Comparison of ENCODE assay signal across 18 cellular contexts in the genomic region with DNA sequence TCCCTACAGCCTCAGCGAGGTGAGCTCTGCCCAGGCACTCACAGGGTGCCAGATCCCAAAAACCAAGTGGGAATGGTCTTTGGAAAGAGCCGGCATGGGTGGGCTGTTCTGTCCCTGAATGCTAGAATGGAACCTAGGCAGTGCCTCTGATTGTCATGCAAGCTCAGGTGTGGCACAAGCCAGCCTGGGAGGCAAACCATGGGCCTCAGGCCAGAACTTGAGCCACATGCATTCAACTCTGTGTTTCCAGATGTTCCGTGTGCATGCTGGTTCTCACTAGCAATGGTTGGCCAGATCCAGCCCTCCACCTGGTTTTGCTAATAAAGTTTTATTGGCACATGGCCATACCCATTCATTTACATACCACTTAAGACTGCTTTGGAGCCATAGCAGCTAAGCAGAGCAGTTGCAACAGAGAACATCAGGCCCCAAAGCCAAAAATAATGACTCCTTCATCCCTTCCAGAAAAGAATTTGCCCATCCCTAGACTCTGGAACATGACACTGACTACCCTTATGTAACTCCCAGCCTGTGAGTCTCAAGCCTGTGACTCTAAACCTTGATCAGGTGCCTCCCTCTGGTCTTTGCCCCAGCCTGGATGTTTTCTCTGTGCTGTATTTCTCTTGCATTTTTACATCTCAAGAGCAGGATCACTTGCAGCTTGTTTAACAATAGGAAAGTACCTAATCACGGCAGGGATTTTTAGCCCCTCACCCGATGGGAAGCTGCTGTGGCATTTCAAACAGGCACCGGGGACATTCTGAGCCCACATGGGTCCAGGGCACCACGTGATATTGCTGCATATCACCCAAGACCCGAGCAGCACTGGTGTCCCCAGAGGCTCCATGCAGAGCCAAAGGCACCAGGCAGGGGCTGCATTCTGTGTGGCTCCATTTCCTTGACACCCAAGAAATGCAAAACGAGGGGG. TPM values are rescaled to one million over a fixed set of nuclear protein-coding genes. Genes with fewer than 3 reads are reported as not detected.
DNase-seq lines count a peak whose midpoint lies in the region; ATAC-seq and TF ChIP-seq lines count a peak whose summit lies in the region.
"Had no signal": no experiment of that assay in that cellular context is flagged by ENCODE, and none has a peak within 500 bp of the region (broad histone marks: within the 10 kb centered on the region; RNA-seq: fewer than 3 reads in every experiment).

No MANE protein-coding gene starts in this region.

- no peak overlapping the region for H3K23ac ChIP-seq in IMR-90 (ENCODE audit: low read depth, low read length)

- no peak for TF ChIP-seq CTCF in GM12865 (IDR thresholded peaks at IDR 0.05; ENCODE audit: insufficient read depth, low read depth, low read length, missing control alignments)
- TF ChIP-seq CTCF in IMR-90 (conservative IDR thresholded peaks at IDR 0.05; ENCODE audit: low read depth, low read length) = no peak
- TF ChIP-seq CTCF in choroid plexus epithelial cell (conservative IDR thresholded peaks at IDR 0.05; ENCODE audit: low read depth, low read length) = no peak
- no peak for TF ChIP-seq CTCF in right lobe of liver (IDR thresholded peaks at IDR 0.05)

- intact Hi-C loops in IMR-90 (cut with micrococcal nuclease) (no loop called here), right lobe of liver (cut with DNase I) (no loop called here)

- H2BK5ac ChIP-seq in IMR-90 (ENCODE audit: low read depth, low read length, poor library complexity, severe bottlenecking) = no peak overlapping the region

- no peak overlapping the region for H3K4me2 ChIP-seq in IMR-90 (ENCODE audit: low read depth, low read length)

- no peaks in the 10 kb centered on the region for H3K9me1 ChIP-seq in IMR-90 (ENCODE audit: insufficient read depth, low read length)

- POLR2A ChIA-PET in IMR-90 (lab: Charles Lee; ENCODE audit: unreplicated experiment) = no interaction called here

- H3K79me1 ChIP-seq in IMR-90 (ENCODE audit: low read depth in 1 of 2, low read length in 2 of 2) = peaks cover 13 to 36% of the 10 kb centered on the region in 2 experiments; a peak in 3 of 4 replicates

- H2BK15ac ChIP-seq in IMR-90 (ENCODE audit: low read depth, low read length) = no peak overlapping the region

- H2AK5ac ChIP-seq in IMR-90 (ENCODE audit: low read depth, low read length) = no peak overlapping the region

- no peak for TF ChIP-seq RAD21 in IMR-90 (IDR thresholded peaks at IDR 0.05; ENCODE audit: low read length)

- dilution Hi-C loops in IMR-90 (cut with HindIII; ENCODE audit: low sequenced_read_pairs, unreplicated experiment) = no loop called here

- peak overlapping the region; percentile 72 for H2AK9ac ChIP-seq in IMR-90 (replicated peaks; ENCODE audit: low read depth, low read length, poor library complexity)

- H3K18ac ChIP-seq in IMR-90 (ENCODE audit: low read depth, low read length) = no peak overlapping the region

- no peak overlapping the region for H3K9ac ChIP-seq in IMR-90 (ENCODE audit: low read depth, low read length)

- no peak overlapping the region for H4K5ac ChIP-seq in IMR-90 (ENCODE audit: low read depth, low read length)

- H3K36me3 ChIP-seq in IMR-90 (ENCODE audit: control insufficient read depth, insufficient read depth, low read length) (peaks cover 83% of the 10 kb centered on the region), right lobe of liver (peaks cover 0 to 62% (median 15%) of the 10 kb centered on the region in 4 donors)

- H2BK20ac ChIP-seq in IMR-90 (ENCODE audit: low read depth, low read length) = no peak overlapping the region

- TF ChIP-seq POLR2A in IMR-90 (IDR thresholded peaks at IDR 0.05; ENCODE audit: low read depth, low read length) = no peak
- no peak for TF ChIP-seq POLR2A in right lobe of liver (IDR thresholded peaks at IDR 0.05)

- H3K14ac ChIP-seq in IMR-90 (replicated peaks; ENCODE audit: low read depth, low read length) = no peak overlapping the region

- H3K9me3 ChIP-seq in IMR-90 (ENCODE audit: control insufficient read depth, insufficient read depth, low read length) (peaks cover 5% of the 10 kb centered on the region; the same call in 1 of the 2 replicates), right lobe of liver (no peaks in the 10 kb centered on the region)
- H3K9me3 ChIP-seq: vagina had no signal

- ATAC-seq in IMR-90 (ENCODE audit: low read depth) = no peak
- peak; percentile 54 to 95 (median 70) for ATAC-seq in right lobe of liver
- ATAC-seq in GM18502 (IDR thresholded peaks at IDR 0.05; ENCODE audit: poor library complexity, unreplicated experiment) = no peak
- ATAC-seq: HCT116, left ventricle myocardium superior had no signal

- no peak overlapping the region for H4K8ac ChIP-seq in IMR-90 (ENCODE audit: low read depth in 2 of 2, low read length in 2 of 2)

- H3K27ac ChIP-seq in IMR-90 (ENCODE audit: insufficient read depth, low read length) (no peak overlapping the region), right lobe of liver (peak overlapping the region in 1 of 3 donors; percentile 40)
- H3K27ac ChIP-seq: C4-2B, vagina had no signal

- H3K4ac ChIP-seq in IMR-90 (ENCODE audit: low read depth, low read length) = no peak overlapping the region

- CTCF ChIA-PET in IMR-90 (lab: Yijun Ruan, JAX) = no interaction called here

- H3K4me1 ChIP-seq in IMR-90 (ENCODE audit: control insufficient read depth, insufficient read depth, low read length) (no peaks in the 10 kb centered on the region), right lobe of liver (peaks cover 0 to 11% (median 0%) of the 10 kb centered on the region in 4 donors)
- H3K4me1 ChIP-seq: vagina had no signal

- no peak overlapping the region for H2AFZ ChIP-seq in IMR-90 (replicated peaks; ENCODE audit: low read length, poor library complexity)

- H3K56ac ChIP-seq in IMR-90 (ENCODE audit: extremely low read depth, insufficient read depth, low read length) = no peak overlapping the region

- 66% methylated on average over 3 of the region's 9 CpGs; no CpG with 5 or more reads in 1 of the 2 experiments for WGBS in IMR-90 (ENCODE audit: extremely low coverage in 2 of 2, insufficient read length in 1 of 2), 2 experiments
- 52% methylated on average over 8 of the region's 9 CpGs for WGBS in right lobe of liver (ENCODE audit: insufficient coverage, low coverage, low lambda C conversion rate, missing lambda C conversion rate)

- DNase-seq in GM12865 (ENCODE audit: low read depth) (peak; percentile 44), IMR-90 (peak; percentile 6), choroid plexus epithelial cell (ENCODE audit: low read depth) (peak; percentile 8), right lobe of liver (no peak), NCI-H1694 (lab: John Stamatoyannopoulos, UW) (no peak), NCI-H2196 treated with DMSO at 0.1 percent for 48 hours (lab: John Stamatoyannopoulos, UW; ENCODE audit: unreplicated experiment) (no peak)
- DNase-seq: activated naive CD4-positive, alpha-beta T cell; head of caudate nucleus; Kasumi-1; left ventricle myocardium superior; NCI-H2029 treated with DMSO at 0.1 percent for 48 hours; NCI-H748 treated with DMSO at 0.1 percent for 48 hours; SHP77 treated with DMSO at 0.1 percent for 48 hours; stimulated activated naive CD4-positive, alpha-beta T cell treated with Interleukin-2 at 50 U/mL for 16 hours had no signal

- no peaks in the 10 kb centered on the region for H3K27me3 ChIP-seq in IMR-90 (ENCODE audit: control insufficient read depth, insufficient read depth, low read length)
- no peaks in the 10 kb centered on the region for H3K27me3 ChIP-seq in right lobe of liver
- H3K27me3 ChIP-seq: vagina had no signal

- no TSS peak for BruUV-seq in IMR-90 (replicated peaks; lab: Mats Ljungman, UMichigan)

- H2BK120ac ChIP-seq in IMR-90 (ENCODE audit: low read depth, low read length) = no peak overlapping the region

- no peak overlapping the region for H3K4me3 ChIP-seq in GM12865 (ENCODE audit: low read depth, low read length)
- H3K4me3 ChIP-seq in IMR-90 (ENCODE audit: insufficient read depth, low read depth, low read length) = no peak overlapping the region
- H3K4me3 ChIP-seq in choroid plexus epithelial cell (ENCODE audit: low read depth, low read length) = no peak overlapping the region
- no peak overlapping the region for H3K4me3 ChIP-seq in right lobe of liver
- H3K4me3 ChIP-seq: vagina had no signal

- no peak overlapping the region for H4K91ac ChIP-seq in IMR-90 (ENCODE audit: insufficient read depth, low read depth, low read length)

- in situ Hi-C loops in IMR-90 (cut with MboI; ENCODE audit: low sequenced_read_pairs) = no loop called here

- no peaks in the 10 kb centered on the region; the same call in 1 of the 2 replicates for H4K20me1 ChIP-seq in IMR-90 (ENCODE audit: insufficient read depth, low read length)

TF ChIP-seq in IMR-90, 13 proteins besides CTCF, POLR2A, EP300 and RAD21 (continues in another document):
- TF ChIP-seq BHLHE40 (IDR thresholded peaks at IDR 0.05; ENCODE audit: low read depth, low read length) = no peak
- TF ChIP-seq MAZ (IDR thresholded peaks at IDR 0.05; ENCODE audit: borderline replicate concordance, low read depth, low read length) = no peak
- TF ChIP-seq MAFK (IDR thresholded peaks at IDR 0.05; ENCODE audit: low read depth, low read length) = no peak
- no peak for TF ChIP-seq USF2 (IDR thresholded peaks at IDR 0.05; ENCODE audit: low read depth, low read length)
- TF ChIP-seq CEBPB (IDR thresholded peaks at IDR 0.05; ENCODE audit: low read depth, low read length) = no peak
- TF ChIP-seq MXI1 (IDR thresholded peaks at IDR 0.05; ENCODE audit: borderline replicate concordance, low read depth, low read length) = no peak
- no peak for TF ChIP-seq RFX5 (IDR thresholded peaks at IDR 0.05; ENCODE audit: low read depth, low read length)
- no peak for TF ChIP-seq NFE2L2 (IDR thresholded peaks at IDR 0.05; ENCODE audit: low read depth, low read length)
- no peak for TF ChIP-seq FOS (IDR thresholded peaks at IDR 0.05; ENCODE audit: low read depth, low read length)

RNA-seq across cellular contexts. Expression of gene USE1, which starts 55.4 kb away (rescaled TPM):
- total RNA-seq in IMR-90 (2012; rRNA removed) (17.2 and 18.1 TPM in 2 replicates), right lobe of liver (10 to 100 TPM; 13.5 to 20.3 (median 18.6) TPM)
- polyA plus RNA-seq in IMR-90 (2012; rRNA removed) = 24.2 and 28.7 TPM in 2 replicates
- 34.3 and 38.4 TPM in 2 replicates for polyA plus RNA-seq in IMR-90 (2012; cell fraction: cytosol; rRNA removed)
- 59.3 and 74.9 TPM in 2 replicates for polyA plus RNA-seq in IMR-90 (2012; cell fraction: nucleus; rRNA removed; ENCODE audit: low replicate concordance)

Comparison
In these comparisons a context has a peak if more than half of its experiments do, and no peak if none do; other contexts are left out.
1. DNase-seq: peak in GM12865 (single experiment), IMR-90 (single experiment) and choroid plexus epithelial cell (single experiment); none in right lobe of liver (0 of 3), NCI-H1694 (single experiment) and NCI-H2196 treated with DMSO at 0.1 percent for 48 hours (single experiment).
2. ATAC-seq: peak in right lobe of liver (4 of 4); none in IMR-90 (single experiment) and GM18502 (single experiment).